9 cellular contexts compared by ENCODE assay signal in genomic region chr6:157187182-157188093, GRCh38.
DNase-seq lines count a peak whose midpoint lies in the region; ATAC-seq lines count a peak whose summit lies in the region.
"Had no signal": no experiment of that assay in that cellular context is flagged by ENCODE, and none has a peak within 500 bp of the region (broad histone marks: within the 10 kb centered on the region; RNA-seq: fewer than 3 reads in every experiment).

No MANE protein-coding gene starts in this region.

- peak; percentile 61 for DNase-seq in ELF-1 (ENCODE audit: low read depth, low spot score)
- DNase-seq in NCI-H2107 treated with DMSO at 0.1 percent for 48 hours (lab: John Stamatoyannopoulos, UW; ENCODE audit: unreplicated experiment) = peak; percentile 96
- no peak for DNase-seq in central memory CD8-positive, alpha-beta T cell (ENCODE audit: low spot score in 2 of 2)
- DNase-seq in myocyte (ENCODE audit: low read depth) = peak; percentile 63
- no peak for DNase-seq in activated CD4-positive, alpha-beta memory T cell treated with anti-CD3 and anti-CD28 coated beads, Interleukin-2, amount 10 ng/mL, durations not matched to agents 7 days and 5 days
- no peak for DNase-seq in stimulated activated CD4-positive, alpha-beta T cell treated with anti-CD3 and anti-CD28 coated beads, Interleukin-15, amount 100 ng/mL, for 24 hours
- no peak for DNase-seq in dedifferentiated amniotic fluid mesenchymal stem cell (ENCODE audit: extremely low spot score)

- no peak for ATAC-seq in central memory CD8-positive, alpha-beta T cell (replicated peaks; ENCODE audit: extremely low read depth, poor library complexity, severe bottlenecking)
- no peak for ATAC-seq in GM21529 (IDR thresholded peaks at IDR 0.05; ENCODE audit: unreplicated experiment)

- POLR2A ChIA-PET in activated CD4-positive, alpha-beta memory T cell treated with anti-CD3 and anti-CD28 coated beads, Interleukin-2, amount 10 ng/mL, durations not matched to agents 7 days and 5 days (lab: Charles Lee) = interaction anchor here (1.3 kb wide), 1 partner anchor 417 kb away, joined by 3 read pairs; no protein-coding TSS in a partner anchor

- no peak overlapping the region for H3K4me3 Mint-ChIP-seq in central memory CD8-positive, alpha-beta T cell
- no peak overlapping the region for H3K4me3 Mint-ChIP-seq in activated CD4-positive, alpha-beta memory T cell treated with anti-CD3 and anti-CD28 coated beads, Interleukin-2, amount 10 ng/mL, durations not matched to agents 7 days and 5 days
- H3K4me3 Mint-ChIP-seq: activated T-helper 1 cell treated with anti-CD3 and anti-CD28 coated beads, Interleukin-12 subunit alpha, Interleukin-12 subunit beta, Interleukin-2, Interleukin-4 antibody, amounts not matched to agents 30 ng/mL and 10 ng/mL and 1 ng/mL, durations not matched to agents 14 hours and 24 hours and 36 hours had no signal

- no peaks in the 10 kb centered on the region for H3K9me3 Mint-ChIP-seq in central memory CD8-positive, alpha-beta T cell
- H3K9me3 Mint-ChIP-seq in activated CD4-positive, alpha-beta memory T cell treated with anti-CD3 and anti-CD28 coated beads, Interleukin-2, amount 10 ng/mL, durations not matched to agents 7 days and 5 days = no peaks in the 10 kb centered on the region
- H3K9me3 Mint-ChIP-seq: activated T-helper 1 cell treated with anti-CD3 and anti-CD28 coated beads, Interleukin-12 subunit alpha, Interleukin-12 subunit beta, Interleukin-2, Interleukin-4 antibody, amounts not matched to agents 30 ng/mL and 10 ng/mL and 1 ng/mL, durations not matched to agents 14 hours and 24 hours and 36 hours had no signal

- H3K27ac Mint-ChIP-seq in central memory CD8-positive, alpha-beta T cell (ENCODE audit: low read depth) = peak overlapping the region; percentile 49
- no peak overlapping the region for H3K27ac Mint-ChIP-seq in activated CD4-positive, alpha-beta memory T cell treated with anti-CD3 and anti-CD28 coated beads, Interleukin-2, amount 10 ng/mL, durations not matched to agents 7 days and 5 days
- H3K27ac Mint-ChIP-seq: activated T-helper 1 cell treated with anti-CD3 and anti-CD28 coated beads, Interleukin-12 subunit alpha, Interleukin-12 subunit beta, Interleukin-2, Interleukin-4 antibody, amounts not matched to agents 30 ng/mL and 10 ng/mL and 1 ng/mL, durations not matched to agents 14 hours and 24 hours and 36 hours had no signal

- CTCF ChIA-PET in activated CD4-positive, alpha-beta memory T cell treated with anti-CD3 and anti-CD28 coated beads, Interleukin-2, amount 10 ng/mL, durations not matched to agents 7 days and 5 days (lab: Charles Lee) = interaction anchor here (0.6 to 6.2 kb wide), 5 partner anchors 11 to 944 kb away, joined by 3 to 61 read pairs (median 3); no protein-coding TSS in a partner anchor

- peaks cover 57% of the 10 kb centered on the region for H3K36me3 Mint-ChIP-seq in central memory CD8-positive, alpha-beta T cell (ENCODE audit: insufficient read depth)
- H3K36me3 Mint-ChIP-seq in activated CD4-positive, alpha-beta memory T cell treated with anti-CD3 and anti-CD28 coated beads, Interleukin-2, amount 10 ng/mL, durations not matched to agents 7 days and 5 days (ENCODE audit: low read depth) = peaks cover 45% of the 10 kb centered on the region

- peaks cover 30% of the 10 kb centered on the region for H3K4me1 Mint-ChIP-seq in central memory CD8-positive, alpha-beta T cell
- peaks cover 23% of the 10 kb centered on the region for H3K4me1 Mint-ChIP-seq in activated CD4-positive, alpha-beta memory T cell treated with anti-CD3 and anti-CD28 coated beads, Interleukin-2, amount 10 ng/mL, durations not matched to agents 7 days and 5 days

- H3K27me3 Mint-ChIP-seq in central memory CD8-positive, alpha-beta T cell = no peaks in the 10 kb centered on the region
- H3K27me3 Mint-ChIP-seq in activated CD4-positive, alpha-beta memory T cell treated with anti-CD3 and anti-CD28 coated beads, Interleukin-2, amount 10 ng/mL, durations not matched to agents 7 days and 5 days = no peaks in the 10 kb centered on the region

Comparison
In these comparisons a context has a peak if more than half of its experiments do, and no peak if none do; other contexts are left out.
1. DNase-seq: peak in ELF-1 (single experiment), NCI-H2107 treated with DMSO at 0.1 percent for 48 hours (single experiment) and myocyte (single experiment); none in central memory CD8-positive, alpha-beta T cell (0 of 2), activated CD4-positive, alpha-beta memory T cell treated with anti-CD3 and anti-CD28 coated beads, Interleukin-2, amount 10 ng/mL, durations not matched to agents 7 days and 5 days (single experiment), stimulated activated CD4-positive, alpha-beta T cell treated with anti-CD3 and anti-CD28 coated beads, Interleukin-15, amount 100 ng/mL, for 24 hours (single experiment) and dedifferentiated amniotic fluid mesenchymal stem cell (single experiment).